In genomic region chr17:66511125-66511524, GRCh38 we compare ENCODE assay signal across 23 cellular contexts.
DNase-seq lines count a peak whose midpoint lies in the region; ATAC-seq, FAIRE-seq and TF ChIP-seq lines count a peak whose summit lies in the region.
"Had no signal": no experiment of that assay in that cellular context is flagged by ENCODE, and none has a peak within 500 bp of the region (broad histone marks: within the 10 kb centered on the region; RNA-seq: fewer than 3 reads in every experiment).

No MANE protein-coding gene starts in this region.

- no peak for DNase-seq in activated CD8-positive, alpha-beta memory T cell treated with anti-CD3 and anti-CD28 coated beads, Interleukin-2, amount 10 ng/mL, durations not matched to agents 7 days and 5 days
- no peak for DNase-seq in activated CD8-positive, alpha-beta memory T cell treated with anti-CD3 and anti-CD28 coated beads, Interleukin-2, amount 50 U/mL, for 48 hours
- DNase-seq in Calu3, result no peak
- DNase-seq in activated T-helper 1 cell treated with anti-CD3 and anti-CD28 coated beads, Interleukin-12 subunit alpha, Interleukin-12 subunit beta, Interleukin-2, Interleukin-4 antibody, amounts not matched to agents 30 ng/mL and 10 ng/mL and 1 ng/mL, durations not matched to agents 14 hours and 24 hours and 36 hours (ENCODE audit: low spot score), result no peak
- DNase-seq in iris pigment epithelial cell (ENCODE audit: low read depth), result peak; percentile 23
- DNase-seq in germinal center (ENCODE audit: low spot score), result no peak
- DNase-seq in WTC11 (ENCODE audit: low spot score), result no peak
- DNase-seq in kidney, result no peak
- DNase-seq: activated effector memory CD4-positive, alpha-beta T cell treated with Interleukin-2 at 50 U/mL for 16 hours; BE2C; dermis blood vessel endothelial cell; GDM1; kidney glomerular epithelial cell; NCI-H1417 treated with DMSO at 0.1 percent for 48 hours; NCI-H2107; NCI-H446; NCI-H82; posterior cingulate gyrus; sigmoid colon; T1000 had no signal

- no peak overlapping the region for H3K4me3 ChIP-seq in kidney (ENCODE audit: low read length in 2 of 2)
- H3K4me3 ChIP-seq: lung, sigmoid colon had no signal

- no peaks in the 10 kb centered on the region for H3K9me3 ChIP-seq in kidney (ENCODE audit: control insufficient read depth in 1 of 2, low read length in 2 of 2)
- H3K9me3 ChIP-seq: sigmoid colon had no signal

- TF ChIP-seq CTCF in Calu3 (IDR thresholded peaks at IDR 0.05; ENCODE audit: unreplicated experiment) (no peak), WTC11 (IDR thresholded peaks at IDR 0.05) (no peak), kidney (IDR thresholded peaks at IDR 0.05; ENCODE audit: borderline replicate concordance, extremely low read depth, insufficient read depth) (no peak)

- H3K27ac Mint-ChIP-seq in activated CD8-positive, alpha-beta memory T cell treated with anti-CD3 and anti-CD28 coated beads, Interleukin-2, amount 10 ng/mL, durations not matched to agents 7 days and 5 days, result peak overlapping the region; percentile 14
- H3K27ac Mint-ChIP-seq in Calu3 (ENCODE audit: unreplicated experiment) (peak overlapping the region; percentile 34), WTC11 (no peak overlapping the region)
- H3K27ac Mint-ChIP-seq in activated T-helper 1 cell treated with anti-CD3 and anti-CD28 coated beads, Interleukin-12 subunit alpha, Interleukin-12 subunit beta, Interleukin-2, Interleukin-4 antibody, amounts not matched to agents 30 ng/mL and 10 ng/mL and 1 ng/mL, durations not matched to agents 14 hours and 24 hours and 36 hours, result peak overlapping the region; percentile 97
- H3K27ac Mint-ChIP-seq: type B pancreatic cell had no signal

- no peak overlapping the region for H3K9ac ChIP-seq in kidney (ENCODE audit: low read length in 2 of 2)

- no peak overlapping the region for H3K27ac ChIP-seq in kidney (ENCODE audit: low read depth in 2 of 2, low read length in 2 of 2)
- H3K27ac ChIP-seq: sigmoid colon had no signal

- peak; percentile 14 for ATAC-seq in activated CD8-positive, alpha-beta memory T cell treated with anti-CD3 and anti-CD28 coated beads, Interleukin-2, amount 10 ng/mL, durations not matched to agents 7 days and 5 days
- no peak for ATAC-seq in WTC11

- H3K27me3 Mint-ChIP-seq in activated CD8-positive, alpha-beta memory T cell treated with anti-CD3 and anti-CD28 coated beads, Interleukin-2, amount 10 ng/mL, durations not matched to agents 7 days and 5 days, result no peaks in the 10 kb centered on the region
- H3K27me3 Mint-ChIP-seq in Calu3 (ENCODE audit: unreplicated experiment) (no peaks in the 10 kb centered on the region), WTC11 (ENCODE audit: low read depth) (no peaks in the 10 kb centered on the region; the same call in 1 of the 2 replicates)
- H3K27me3 Mint-ChIP-seq in activated T-helper 1 cell treated with anti-CD3 and anti-CD28 coated beads, Interleukin-12 subunit alpha, Interleukin-12 subunit beta, Interleukin-2, Interleukin-4 antibody, amounts not matched to agents 30 ng/mL and 10 ng/mL and 1 ng/mL, durations not matched to agents 14 hours and 24 hours and 36 hours (ENCODE audit: insufficient read depth), result no peaks in the 10 kb centered on the region
- H3K27me3 Mint-ChIP-seq: type B pancreatic cell had no signal

- peaks cover 19% of the 10 kb centered on the region in 2 donors for H3K4me1 ChIP-seq in kidney (ENCODE audit: control insufficient read depth in 1 of 2, insufficient read depth in 1 of 2, low read depth in 1 of 2, low read length in 2 of 2)

- peaks cover 78% of the 10 kb centered on the region for H3K4me1 Mint-ChIP-seq in activated CD8-positive, alpha-beta memory T cell treated with anti-CD3 and anti-CD28 coated beads, Interleukin-2, amount 10 ng/mL, durations not matched to agents 7 days and 5 days
- H3K4me1 Mint-ChIP-seq in Calu3 (ENCODE audit: low read depth, unreplicated experiment) (peaks cover 47% of the 10 kb centered on the region), WTC11 (peaks cover 33% of the 10 kb centered on the region)
- H3K4me1 Mint-ChIP-seq in activated T-helper 1 cell treated with anti-CD3 and anti-CD28 coated beads, Interleukin-12 subunit alpha, Interleukin-12 subunit beta, Interleukin-2, Interleukin-4 antibody, amounts not matched to agents 30 ng/mL and 10 ng/mL and 1 ng/mL, durations not matched to agents 14 hours and 24 hours and 36 hours (ENCODE audit: low read depth), result peaks cover 91% of the 10 kb centered on the region

- H3K36me3 ChIP-seq in kidney (ENCODE audit: control insufficient read depth in 1 of 2, insufficient read depth in 2 of 2, low read length in 2 of 2), result no peaks in the 10 kb centered on the region
- H3K36me3 ChIP-seq: BE2C, sigmoid colon had no signal

- intact Hi-C loops in Calu3 (cut with micrococcal nuclease; ENCODE audit: unreplicated experiment), result no loop called here
- intact Hi-C loops in activated T-helper 1 cell treated with anti-CD3 and anti-CD28 coated beads, Interleukin-12 subunit alpha, Interleukin-12 subunit beta, Interleukin-2, Interleukin-4 antibody, amounts not matched to agents 30 ng/mL and 10 ng/mL and 1 ng/mL, durations not matched to agents 14 hours and 24 hours and 36 hours (cut with micrococcal nuclease), result loop anchor here (1.0 kb wide), 3 partner anchors 31 to 205 kb away; no protein-coding TSS in a partner anchor
- intact Hi-C loops in kidney (cut with DNase I), result no loop called here

- no peak overlapping the region for H3K4me3 Mint-ChIP-seq in activated CD8-positive, alpha-beta memory T cell treated with anti-CD3 and anti-CD28 coated beads, Interleukin-2, amount 10 ng/mL, durations not matched to agents 7 days and 5 days
- H3K4me3 Mint-ChIP-seq in Calu3 (ENCODE audit: low read depth, unreplicated experiment), result no peak overlapping the region
- H3K4me3 Mint-ChIP-seq in activated T-helper 1 cell treated with anti-CD3 and anti-CD28 coated beads, Interleukin-12 subunit alpha, Interleukin-12 subunit beta, Interleukin-2, Interleukin-4 antibody, amounts not matched to agents 30 ng/mL and 10 ng/mL and 1 ng/mL, durations not matched to agents 14 hours and 24 hours and 36 hours, result peak overlapping the region; percentile 70
- no peak overlapping the region for H3K4me3 Mint-ChIP-seq in WTC11
- H3K4me3 Mint-ChIP-seq: type B pancreatic cell had no signal

- peaks cover 24% of the 10 kb centered on the region for H3K36me3 Mint-ChIP-seq in activated CD8-positive, alpha-beta memory T cell treated with anti-CD3 and anti-CD28 coated beads, Interleukin-2, amount 10 ng/mL, durations not matched to agents 7 days and 5 days
- H3K36me3 Mint-ChIP-seq in Calu3 (ENCODE audit: insufficient read depth, unreplicated experiment) (peaks cover 32% of the 10 kb centered on the region), WTC11 (no peaks in the 10 kb centered on the region)
- H3K36me3 Mint-ChIP-seq in activated T-helper 1 cell treated with anti-CD3 and anti-CD28 coated beads, Interleukin-12 subunit alpha, Interleukin-12 subunit beta, Interleukin-2, Interleukin-4 antibody, amounts not matched to agents 30 ng/mL and 10 ng/mL and 1 ng/mL, durations not matched to agents 14 hours and 24 hours and 36 hours (ENCODE audit: low read depth), result peaks cover 44% of the 10 kb centered on the region
- H3K36me3 Mint-ChIP-seq: type B pancreatic cell had no signal

- POLR2A ChIA-PET in WTC11 (lab: Charles Lee), result no interaction called here

- no peak for FAIRE-seq in kidney (lab: Jason Lieb, UNC)
- FAIRE-seq: GM18507 had no signal

- BruUV-seq in Calu3 (replicated peaks; lab: Mats Ljungman, UMichigan), result no TSS peak

- CTCF ChIA-PET in activated CD8-positive, alpha-beta memory T cell treated with anti-CD3 and anti-CD28 coated beads, Interleukin-2, amount 10 ng/mL, durations not matched to agents 7 days and 5 days (lab: Charles Lee), result interaction anchor here (1.4 kb wide), 1 partner anchor 11 kb away, joined by 3 read pairs; no protein-coding TSS in a partner anchor
- CTCF ChIA-PET in Calu3 (lab: Charles Lee), result no interaction called here
- CTCF ChIA-PET in WTC11 (lab: Charles Lee), result no interaction called here

- H3K9me3 Mint-ChIP-seq in activated CD8-positive, alpha-beta memory T cell treated with anti-CD3 and anti-CD28 coated beads, Interleukin-2, amount 10 ng/mL, durations not matched to agents 7 days and 5 days (ENCODE audit: low read depth), result no peaks in the 10 kb centered on the region
- no peaks in the 10 kb centered on the region for H3K9me3 Mint-ChIP-seq in Calu3 (ENCODE audit: low read depth, unreplicated experiment)
- no peaks in the 10 kb centered on the region for H3K9me3 Mint-ChIP-seq in activated T-helper 1 cell treated with anti-CD3 and anti-CD28 coated beads, Interleukin-12 subunit alpha, Interleukin-12 subunit beta, Interleukin-2, Interleukin-4 antibody, amounts not matched to agents 30 ng/mL and 10 ng/mL and 1 ng/mL, durations not matched to agents 14 hours and 24 hours and 36 hours
- no peaks in the 10 kb centered on the region for H3K9me3 Mint-ChIP-seq in WTC11
- H3K9me3 Mint-ChIP-seq: type B pancreatic cell had no signal

TF ChIP-seq in WTC11, 78 proteins besides CTCF, POLR2A, EP300 and RAD21 (continues in another document):
- no peak for TF ChIP-seq CREM (CRISPR knock-in tag; IDR thresholded peaks at IDR 0.05)
- TF ChIP-seq SOX15 (CRISPR knock-in tag; IDR thresholded peaks at IDR 0.05), result no peak
- no peak for TF ChIP-seq PRRX2 (CRISPR knock-in tag; IDR thresholded peaks at IDR 0.05)
- TF ChIP-seq, protein P1, sequence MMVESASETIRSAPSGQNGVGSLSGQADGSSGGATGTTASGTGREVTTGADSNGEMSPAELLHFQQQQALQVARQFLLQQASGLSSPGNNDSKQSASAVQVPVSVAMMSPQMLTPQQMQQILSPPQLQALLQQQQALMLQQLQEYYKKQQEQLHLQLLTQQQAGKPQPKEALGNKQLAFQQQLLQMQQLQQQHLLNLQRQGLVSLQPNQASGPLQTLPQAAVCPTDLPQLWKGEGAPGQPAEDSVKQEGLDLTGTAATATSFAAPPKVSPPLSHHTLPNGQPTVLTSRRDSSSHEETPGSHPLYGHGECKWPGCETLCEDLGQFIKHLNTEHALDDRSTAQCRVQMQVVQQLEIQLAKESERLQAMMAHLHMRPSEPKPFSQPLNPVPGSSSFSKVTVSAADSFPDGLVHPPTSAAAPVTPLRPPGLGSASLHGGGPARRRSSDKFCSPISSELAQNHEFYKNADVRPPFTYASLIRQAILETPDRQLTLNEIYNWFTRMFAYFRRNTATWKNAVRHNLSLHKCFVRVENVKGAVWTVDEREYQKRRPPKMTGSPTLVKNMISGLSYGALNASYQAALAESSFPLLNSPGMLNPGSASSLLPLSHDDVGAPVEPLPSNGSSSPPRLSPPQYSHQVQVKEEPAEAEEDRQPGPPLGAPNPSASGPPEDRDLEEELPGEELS (CRISPR knock-in tag; IDR thresholded peaks at IDR 0.05), result no peak
- TF ChIP-seq MXD4 (CRISPR knock-in tag; IDR thresholded peaks at IDR 0.05; ENCODE audit: borderline replicate concordance), result no peak
- no peak for TF ChIP-seq ATF1 (CRISPR knock-in tag; IDR thresholded peaks at IDR 0.05)
- no peak for TF ChIP-seq TEAD1 (CRISPR knock-in tag; IDR thresholded peaks at IDR 0.05)
- TF ChIP-seq, protein P2, sequence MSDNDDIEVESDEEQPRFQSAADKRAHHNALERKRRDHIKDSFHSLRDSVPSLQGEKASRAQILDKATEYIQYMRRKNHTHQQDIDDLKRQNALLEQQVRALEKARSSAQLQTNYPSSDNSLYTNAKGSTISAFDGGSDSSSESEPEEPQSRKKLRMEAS (CRISPR knock-in tag; IDR thresholded peaks at IDR 0.05), result no peak
- TF ChIP-seq RELA (CRISPR knock-in tag; IDR thresholded peaks at IDR 0.05; ENCODE audit: borderline replicate concordance), result no peak
